In genomic region chrX:153866302-153867019, GRCh38 we compare ENCODE assay signal across 27 cellular contexts. TPM values are rescaled to one million over a fixed set of nuclear protein-coding genes. Genes with fewer than 3 reads are reported as not detected.
"Had no signal": no experiment of that assay in that cellular context is flagged by ENCODE, and none has a peak within 500 bp of the region (broad histone marks: within the 10 kb centered on the region; RNA-seq: fewer than 3 reads in every experiment).

No MANE protein-coding gene starts in this region.

- H3K36me3 ChIP-seq: adrenal gland, breast epithelium, SJSA1 had no signal

- H3K9me3 Mint-ChIP-seq: activated CD4-positive, alpha-beta T cell treated with anti-CD3 and anti-CD28 coated beads, Interleukin-2, amount 10 ng/mL, durations not matched to agents 7 days and 5 days; activated CD8-positive, alpha-beta T cell treated with anti-CD3 and anti-CD28 coated beads for 36 hours; activated naive CD4-positive, alpha-beta T cell treated with anti-CD3 and anti-CD28 coated beads, Interleukin-2, amount 10 ng/mL, durations not matched to agents 7 days and 5 days; activated naive CD8-positive, alpha-beta T cell treated with anti-CD3 and anti-CD28 coated beads, Interleukin-2, amount 10 ng/mL, durations not matched to agents 7 days and 5 days; activated T-cell treated with anti-CD3 and anti-CD28 coated beads, Interleukin-2, amount 50 U/mL, for 72 hours; activated T-helper 2 cell treated with anti-CD3 and anti-CD28 coated beads, Interferon-gamma antibody, Interleukin-2, Interleukin-4, amounts not matched to agents 10 μg/mL and 5 μg/mL and 100 μg/mL, durations not matched to agents 14 hours and 24 hours and 36 hours had no signal

- H3K4me3 Mint-ChIP-seq: activated CD4-positive, alpha-beta T cell treated with anti-CD3 and anti-CD28 coated beads, Interleukin-2, amount 10 ng/mL, durations not matched to agents 7 days and 5 days; activated CD8-positive, alpha-beta T cell treated with anti-CD3 and anti-CD28 coated beads for 36 hours; activated naive CD4-positive, alpha-beta T cell treated with anti-CD3 and anti-CD28 coated beads, Interleukin-2, amount 10 ng/mL, durations not matched to agents 7 days and 5 days; activated naive CD8-positive, alpha-beta T cell treated with anti-CD3 and anti-CD28 coated beads, Interleukin-2, amount 10 ng/mL, durations not matched to agents 7 days and 5 days; activated T-cell treated with anti-CD3 and anti-CD28 coated beads, Interleukin-2, amount 50 U/mL, for 72 hours had no signal

- H3K4me1 ChIP-seq: adrenal gland, breast epithelium, SJSA1 had no signal

- ATAC-seq: activated CD8-positive, alpha-beta T cell treated with anti-CD3 and anti-CD28 coated beads for 36 hours; activated T-cell treated with anti-CD3 and anti-CD28 coated beads, Interleukin-2, amount 50 U/mL, for 72 hours; K562; PC-3; SK-N-SH treated with all-trans-retinoic acid at 6 μM for 48 hours had no signal

- DNase-seq: activated CD4-positive, alpha-beta T cell treated with anti-CD3 and anti-CD28 coated beads, Interleukin-2, amount 10 ng/mL, durations not matched to agents 7 days and 5 days; activated CD4-positive, CD25-positive, alpha-beta regulatory T cell; activated CD8-positive, alpha-beta memory T cell treated with anti-CD3 and anti-CD28 coated beads, Interleukin-2, amount 50 U/mL, for 4 hours; activated CD8-positive, alpha-beta T cell treated with anti-CD3 and anti-CD28 coated beads for 36 hours; activated gamma-delta T cell treated with Interleukin-2 at 50 U/mL for 16 hours; activated naive CD4-positive, alpha-beta T cell treated with anti-CD3 and anti-CD28 coated beads, Interleukin-2, amount 10 ng/mL, durations not matched to agents 7 days and 5 days; activated naive CD8-positive, alpha-beta T cell treated with anti-CD3 and anti-CD28 coated beads, Interleukin-2, amount 10 ng/mL, durations not matched to agents 7 days and 5 days; activated T-cell treated with anti-CD3 and anti-CD28 coated beads, Interleukin-2, amount 50 U/mL, for 72 hours; adrenal gland; aorta; Karpas-422; MM.1S; NCI-H1105; NCI-H1436; NCI-H1694 treated with DMSO at 0.1 percent for 48 hours; NCI-H2029 treated with DMSO at 0.1 percent for 48 hours; NCI-H446; NCI-H524; PC-3; SHP77; SW 1271 had no signal

- H3K27me3 Mint-ChIP-seq: activated CD4-positive, alpha-beta T cell treated with anti-CD3 and anti-CD28 coated beads, Interleukin-2, amount 10 ng/mL, durations not matched to agents 7 days and 5 days; activated CD8-positive, alpha-beta T cell treated with anti-CD3 and anti-CD28 coated beads for 36 hours; activated naive CD8-positive, alpha-beta T cell treated with anti-CD3 and anti-CD28 coated beads, Interleukin-2, amount 10 ng/mL, durations not matched to agents 7 days and 5 days had no signal

- H3K27ac Mint-ChIP-seq: activated CD4-positive, alpha-beta T cell treated with anti-CD3 and anti-CD28 coated beads, Interleukin-2, amount 10 ng/mL, durations not matched to agents 7 days and 5 days; activated CD8-positive, alpha-beta T cell treated with anti-CD3 and anti-CD28 coated beads for 36 hours; activated naive CD4-positive, alpha-beta T cell treated with anti-CD3 and anti-CD28 coated beads, Interleukin-2, amount 10 ng/mL, durations not matched to agents 7 days and 5 days; activated naive CD8-positive, alpha-beta T cell treated with anti-CD3 and anti-CD28 coated beads, Interleukin-2, amount 10 ng/mL, durations not matched to agents 7 days and 5 days; activated T-cell treated with anti-CD3 and anti-CD28 coated beads, Interleukin-2, amount 50 U/mL, for 72 hours; activated T-helper 2 cell treated with anti-CD3 and anti-CD28 coated beads, Interferon-gamma antibody, Interleukin-2, Interleukin-4, amounts not matched to agents 10 μg/mL and 5 μg/mL and 100 μg/mL, durations not matched to agents 14 hours and 24 hours and 36 hours had no signal

- H3K4me1 Mint-ChIP-seq: activated CD4-positive, alpha-beta T cell treated with anti-CD3 and anti-CD28 coated beads, Interleukin-2, amount 10 ng/mL, durations not matched to agents 7 days and 5 days; activated naive CD4-positive, alpha-beta T cell treated with anti-CD3 and anti-CD28 coated beads, Interleukin-2, amount 10 ng/mL, durations not matched to agents 7 days and 5 days; activated naive CD8-positive, alpha-beta T cell treated with anti-CD3 and anti-CD28 coated beads, Interleukin-2, amount 10 ng/mL, durations not matched to agents 7 days and 5 days had no signal

- H3K36me3 Mint-ChIP-seq: activated naive CD4-positive, alpha-beta T cell treated with anti-CD3 and anti-CD28 coated beads, Interleukin-2, amount 10 ng/mL, durations not matched to agents 7 days and 5 days; activated naive CD8-positive, alpha-beta T cell treated with anti-CD3 and anti-CD28 coated beads, Interleukin-2, amount 10 ng/mL, durations not matched to agents 7 days and 5 days had no signal

- H3K27me3 ChIP-seq: SJSA1 had no signal

- H3K9me3 ChIP-seq: adrenal gland, breast epithelium, SJSA1 had no signal

- H3K4me3 ChIP-seq: adrenal gland, breast epithelium, K562, SJSA1 had no signal

RNA-seq across cellular contexts. Expression of gene AVPR2, which starts 38.0 kb away (rescaled TPM):
- total RNA-seq: activated CD4-positive, alpha-beta T cell treated with anti-CD3 and anti-CD28 coated beads, Interleukin-2, amount 10 ng/mL, durations not matched to agents 7 days and 5 days; activated CD8-positive, alpha-beta T cell treated with anti-CD3 and anti-CD28 coated beads for 36 hours; activated naive CD8-positive, alpha-beta T cell treated with anti-CD3 and anti-CD28 coated beads, Interleukin-2, amount 10 ng/mL, durations not matched to agents 7 days and 5 days; activated T-cell treated with anti-CD3 and anti-CD28 coated beads, Interleukin-2, amount 50 U/mL, for 72 hours; activated T-helper 2 cell treated with anti-CD3 and anti-CD28 coated beads, Interferon-gamma antibody, Interleukin-2, Interleukin-4, amounts not matched to agents 10 μg/mL and 5 μg/mL and 100 μg/mL, durations not matched to agents 14 hours and 24 hours and 36 hours; K562; PC-3; SJSA1; T-helper 1 cell treated with Interleukin-12 subunit alpha and Interleukin-12 subunit beta and Interleukin-4 antibody, amounts not matched to agents 30 ng/mL and 1 ng/mL, for 36 hours had no signal
